Comparison of ENCODE assay signal across 1 cellular context in genomic region chr6:44133003-44133931, GRCh38.
A peak's percentile ranks its signal among the peaks of the same experiment; 100 is the strongest.
TF ChIP-seq lines count a peak whose summit lies in the region.

No MANE protein-coding gene starts in this region.

TF ChIP-seq in K562, 482 proteins besides CTCF, POLR2A, EP300 and RAD21 (continued from another document and continues in another):
- TF ChIP-seq CBX8 (IDR thresholded peaks at IDR 0.05; ENCODE audit: borderline replicate concordance, extremely low read depth, low read depth, low read length, poor library complexity, severe bottlenecking): no peak
- TF ChIP-seq, protein P1, sequence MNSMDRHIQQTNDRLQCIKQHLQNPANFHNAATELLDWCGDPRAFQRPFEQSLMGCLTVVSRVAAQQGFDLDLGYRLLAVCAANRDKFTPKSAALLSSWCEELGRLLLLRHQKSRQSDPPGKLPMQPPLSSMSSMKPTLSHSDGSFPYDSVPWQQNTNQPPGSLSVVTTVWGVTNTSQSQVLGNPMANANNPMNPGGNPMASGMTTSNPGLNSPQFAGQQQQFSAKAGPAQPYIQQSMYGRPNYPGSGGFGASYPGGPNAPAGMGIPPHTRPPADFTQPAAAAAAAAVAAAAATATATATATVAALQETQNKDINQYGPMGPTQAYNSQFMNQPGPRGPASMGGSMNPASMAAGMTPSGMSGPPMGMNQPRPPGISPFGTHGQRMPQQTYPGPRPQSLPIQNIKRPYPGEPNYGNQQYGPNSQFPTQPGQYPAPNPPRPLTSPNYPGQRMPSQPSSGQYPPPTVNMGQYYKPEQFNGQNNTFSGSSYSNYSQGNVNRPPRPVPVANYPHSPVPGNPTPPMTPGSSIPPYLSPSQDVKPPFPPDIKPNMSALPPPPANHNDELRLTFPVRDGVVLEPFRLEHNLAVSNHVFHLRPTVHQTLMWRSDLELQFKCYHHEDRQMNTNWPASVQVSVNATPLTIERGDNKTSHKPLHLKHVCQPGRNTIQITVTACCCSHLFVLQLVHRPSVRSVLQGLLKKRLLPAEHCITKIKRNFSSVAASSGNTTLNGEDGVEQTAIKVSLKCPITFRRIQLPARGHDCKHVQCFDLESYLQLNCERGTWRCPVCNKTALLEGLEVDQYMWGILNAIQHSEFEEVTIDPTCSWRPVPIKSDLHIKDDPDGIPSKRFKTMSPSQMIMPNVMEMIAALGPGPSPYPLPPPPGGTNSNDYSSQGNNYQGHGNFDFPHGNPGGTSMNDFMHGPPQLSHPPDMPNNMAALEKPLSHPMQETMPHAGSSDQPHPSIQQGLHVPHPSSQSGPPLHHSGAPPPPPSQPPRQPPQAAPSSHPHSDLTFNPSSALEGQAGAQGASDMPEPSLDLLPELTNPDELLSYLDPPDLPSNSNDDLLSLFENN (IDR thresholded peaks at IDR 0.05; ENCODE audit: low read depth in 2 of 2, low read length in 2 of 2): no peak
- no peak for TF ChIP-seq TAF15 (IDR thresholded peaks at IDR 0.05; ENCODE audit: low read depth, low read length)
- TF ChIP-seq ZNF436 (CRISPR knock-in tag; IDR thresholded peaks at IDR 0.05): no peak
- TF ChIP-seq PPARD (CRISPR knock-in tag; IDR thresholded peaks at IDR 0.05): no peak
- TF ChIP-seq, protein P2, sequence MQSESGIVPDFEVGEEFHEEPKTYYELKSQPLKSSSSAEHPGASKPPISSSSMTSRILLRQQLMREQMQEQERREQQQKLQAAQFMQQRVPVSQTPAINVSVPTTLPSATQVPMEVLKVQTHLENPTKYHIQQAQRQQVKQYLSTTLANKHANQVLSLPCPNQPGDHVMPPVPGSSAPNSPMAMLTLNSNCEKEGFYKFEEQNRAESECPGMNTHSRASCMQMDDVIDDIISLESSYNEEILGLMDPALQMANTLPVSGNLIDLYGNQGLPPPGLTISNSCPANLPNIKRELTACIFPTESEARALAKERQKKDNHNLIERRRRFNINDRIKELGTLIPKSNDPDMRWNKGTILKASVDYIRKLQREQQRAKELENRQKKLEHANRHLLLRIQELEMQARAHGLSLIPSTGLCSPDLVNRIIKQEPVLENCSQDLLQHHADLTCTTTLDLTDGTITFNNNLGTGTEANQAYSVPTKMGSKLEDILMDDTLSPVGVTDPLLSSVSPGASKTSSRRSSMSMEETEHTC (IDR thresholded peaks at IDR 0.05): no peak
- no peak for TF ChIP-seq RNF219 (CRISPR knock-in tag; IDR thresholded peaks at IDR 0.05)
- no peak for TF ChIP-seq EZH2 (IDR thresholded peaks at IDR 0.05; ENCODE audit: borderline replicate concordance, low read depth, low read length)
- peak; percentile 84 for TF ChIP-seq ZNF143 (CRISPR knock-in tag; IDR thresholded peaks at IDR 0.05)
- TF ChIP-seq ZNF347 (CRISPR knock-in tag; IDR thresholded peaks at IDR 0.05; ENCODE audit: low read depth): no peak
- no peak for TF ChIP-seq ZNF512 (tag; IDR thresholded peaks at IDR 0.05)
- TF ChIP-seq, protein P3, sequence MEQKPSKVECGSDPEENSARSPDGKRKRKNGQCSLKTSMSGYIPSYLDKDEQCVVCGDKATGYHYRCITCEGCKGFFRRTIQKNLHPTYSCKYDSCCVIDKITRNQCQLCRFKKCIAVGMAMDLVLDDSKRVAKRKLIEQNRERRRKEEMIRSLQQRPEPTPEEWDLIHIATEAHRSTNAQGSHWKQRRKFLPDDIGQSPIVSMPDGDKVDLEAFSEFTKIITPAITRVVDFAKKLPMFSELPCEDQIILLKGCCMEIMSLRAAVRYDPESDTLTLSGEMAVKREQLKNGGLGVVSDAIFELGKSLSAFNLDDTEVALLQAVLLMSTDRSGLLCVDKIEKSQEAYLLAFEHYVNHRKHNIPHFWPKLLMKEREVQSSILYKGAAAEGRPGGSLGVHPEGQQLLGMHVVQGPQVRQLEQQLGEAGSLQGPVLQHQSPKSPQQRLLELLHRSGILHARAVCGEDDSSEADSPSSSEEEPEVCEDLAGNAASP (IDR thresholded peaks at IDR 0.05): no peak
- no peak for TF ChIP-seq HDAC6 (IDR thresholded peaks at IDR 0.05; ENCODE audit: low read depth, low read length)
- TF ChIP-seq RBBP5 (IDR thresholded peaks at IDR 0.05; ENCODE audit: borderline replicate concordance, insufficient read depth, low read length, poor library complexity, severe bottlenecking): peak; percentile 37
- no peak for TF ChIP-seq SREBF1 (IDR thresholded peaks at IDR 0.05; ENCODE audit: borderline replicate concordance, low read depth, low read length)
- TF ChIP-seq MBD2 (IDR thresholded peaks at IDR 0.05; ENCODE audit: borderline replicate concordance, low read depth): no peak
- no peak for TF ChIP-seq DMBX1 (CRISPR knock-in tag; IDR thresholded peaks at IDR 0.05; ENCODE audit: borderline replicate concordance)
- TF ChIP-seq TAF7 (tag; IDR thresholded peaks at IDR 0.05): no peak
- TF ChIP-seq ZNF175 (CRISPR knock-in tag; IDR thresholded peaks at IDR 0.05; ENCODE audit: low read depth): no peak
- no peak for TF ChIP-seq TCF7 (IDR thresholded peaks at IDR 0.05; ENCODE audit: borderline replicate concordance)
- TF ChIP-seq SRF (CRISPR knock-in tag; IDR thresholded peaks at IDR 0.05): no peak
- no peak for TF ChIP-seq ZC3H8 (IDR thresholded peaks at IDR 0.05)
- TF ChIP-seq, protein P4, sequence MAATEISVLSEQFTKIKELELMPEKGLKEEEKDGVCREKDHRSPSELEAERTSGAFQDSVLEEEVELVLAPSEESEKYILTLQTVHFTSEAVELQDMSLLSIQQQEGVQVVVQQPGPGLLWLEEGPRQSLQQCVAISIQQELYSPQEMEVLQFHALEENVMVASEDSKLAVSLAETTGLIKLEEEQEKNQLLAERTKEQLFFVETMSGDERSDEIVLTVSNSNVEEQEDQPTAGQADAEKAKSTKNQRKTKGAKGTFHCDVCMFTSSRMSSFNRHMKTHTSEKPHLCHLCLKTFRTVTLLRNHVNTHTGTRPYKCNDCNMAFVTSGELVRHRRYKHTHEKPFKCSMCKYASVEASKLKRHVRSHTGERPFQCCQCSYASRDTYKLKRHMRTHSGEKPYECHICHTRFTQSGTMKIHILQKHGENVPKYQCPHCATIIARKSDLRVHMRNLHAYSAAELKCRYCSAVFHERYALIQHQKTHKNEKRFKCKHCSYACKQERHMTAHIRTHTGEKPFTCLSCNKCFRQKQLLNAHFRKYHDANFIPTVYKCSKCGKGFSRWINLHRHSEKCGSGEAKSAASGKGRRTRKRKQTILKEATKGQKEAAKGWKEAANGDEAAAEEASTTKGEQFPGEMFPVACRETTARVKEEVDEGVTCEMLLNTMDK (IDR thresholded peaks at IDR 0.05; ENCODE audit: borderline replicate concordance, insufficient read depth, low read depth, low read length, poor library complexity, severe bottlenecking): no peak
- no peak for TF ChIP-seq USF2 (CRISPR knock-in tag; IDR thresholded peaks at IDR 0.05)
- TF ChIP-seq, protein P5, sequence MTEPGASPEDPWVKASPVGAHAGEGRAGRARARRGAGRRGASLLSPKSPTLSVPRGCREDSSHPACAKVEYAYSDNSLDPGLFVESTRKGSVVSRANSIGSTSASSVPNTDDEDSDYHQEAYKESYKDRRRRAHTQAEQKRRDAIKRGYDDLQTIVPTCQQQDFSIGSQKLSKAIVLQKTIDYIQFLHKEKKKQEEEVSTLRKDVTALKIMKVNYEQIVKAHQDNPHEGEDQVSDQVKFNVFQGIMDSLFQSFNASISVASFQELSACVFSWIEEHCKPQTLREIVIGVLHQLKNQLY (CRISPR knock-in tag; conservative IDR thresholded peaks at IDR 0.05): no peak
- TF ChIP-seq GTF2A2 (tag; IDR thresholded peaks at IDR 0.05): no peak
- no peak for TF ChIP-seq KAT2B (IDR thresholded peaks at IDR 0.05; ENCODE audit: low read depth, low read length)
- TF ChIP-seq SRSF7 (optimal IDR thresholded peaks at IDR 0.05; ENCODE audit: low read depth, low read length): no peak
- no peak for TF ChIP-seq ATF4 (CRISPR knock-in tag; IDR thresholded peaks at IDR 0.05)
- TF ChIP-seq FOXM1 (IDR thresholded peaks at IDR 0.05; ENCODE audit: low read depth): no peak
- no peak for TF ChIP-seq FOXM1 (CRISPR knock-in tag; IDR thresholded peaks at IDR 0.05; ENCODE audit: low read depth)
- TF ChIP-seq TCFL5 (CRISPR knock-in tag; conservative IDR thresholded peaks at IDR 0.05): no peak
- no peak for TF ChIP-seq DPF2 (IDR thresholded peaks at IDR 0.05)
- TF ChIP-seq CHD4 (IDR thresholded peaks at IDR 0.05; ENCODE audit: insufficient read depth, insufficient replicate concordance, low read depth, low read length, poor library complexity, severe bottlenecking): no peak
- TF ChIP-seq ZNF780A (CRISPR knock-in tag; IDR thresholded peaks at IDR 0.05): no peak
- no peak for TF ChIP-seq CHD2 (IDR thresholded peaks at IDR 0.05; ENCODE audit: low read depth, low read length)
- no peak for TF ChIP-seq ZNF707 (CRISPR knock-in tag; conservative IDR thresholded peaks at IDR 0.05)
- TF ChIP-seq CREB1 (IDR thresholded peaks at IDR 0.05): no peak
- TF ChIP-seq CREB1 (CRISPR knock-in tag; IDR thresholded peaks at IDR 0.05): peak; percentile 54; the same call in 1 of the 2 replicates
- TF ChIP-seq ZNF174 (CRISPR knock-in tag; IDR thresholded peaks at IDR 0.05): no peak
